9 cellular contexts compared by ENCODE assay signal in the genomic region with DNA sequence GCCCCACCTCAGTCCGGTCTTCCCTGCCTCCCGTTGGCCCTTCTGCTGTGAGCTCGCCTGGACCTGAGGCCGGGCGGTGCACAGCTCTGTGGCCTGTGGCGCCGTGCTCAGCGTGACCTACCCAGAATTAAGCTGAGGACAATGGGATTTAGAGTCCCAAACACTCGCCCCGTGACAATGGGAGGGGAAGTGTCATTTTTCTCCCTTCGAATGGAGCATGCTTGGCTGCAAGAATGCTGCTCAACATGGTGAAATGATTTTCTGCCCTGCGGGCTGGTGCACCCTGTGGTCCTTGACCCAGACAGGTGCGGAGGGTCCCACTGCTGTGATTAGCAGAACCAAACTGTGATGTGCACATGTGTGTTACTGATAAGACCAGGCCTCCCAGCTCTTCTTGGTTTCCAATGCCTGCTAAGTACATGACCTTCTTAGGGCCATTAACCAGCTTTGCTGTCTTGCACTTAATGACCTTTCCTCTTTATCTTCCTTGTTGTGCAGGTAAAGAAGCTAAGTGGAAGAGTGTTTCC. TPM values are rescaled to one million over a fixed set of nuclear protein-coding genes. Genes with fewer than 3 reads are reported as not detected.
A peak's percentile ranks its signal among the peaks of the same experiment; 100 is the strongest.
DNase-seq lines count a peak whose midpoint lies in the region.
"Had no signal": no experiment of that assay in that cellular context is flagged by ENCODE, and none has a peak within 500 bp of the region (broad histone marks: within the 10 kb centered on the region; RNA-seq: fewer than 3 reads in every experiment).

No MANE protein-coding gene starts in this region.

- H3K36me3 ChIP-seq in HUES48 (ENCODE audit: control insufficient read depth, insufficient read depth, low read length) (no peaks in the 10 kb centered on the region), iPS-20b (ENCODE audit: insufficient read depth, low read depth, low read length) (no peaks in the 10 kb centered on the region)

- H3K4me3 ChIP-seq in HUES48 (ENCODE audit: low read depth, low read length), result peak overlapping the region; percentile 73
- H3K4me3 ChIP-seq in iPS-20b (ENCODE audit: low read length), result peak overlapping the region; percentile 83

- H3K9ac ChIP-seq in HUES48 (ENCODE audit: low read depth, low read length) (no peak overlapping the region), iPS-20b (ENCODE audit: low read depth, low read length) (peak overlapping the region; percentile 37; the same call in 1 of the 2 replicates)

- peak overlapping the region; percentile 100 for H3K27ac Mint-ChIP-seq in activated T-helper 2 cell treated with anti-CD3 and anti-CD28 coated beads, Interferon-gamma antibody, Interleukin-2, Interleukin-4, amounts not matched to agents 10 μg/mL and 5 μg/mL and 100 μg/mL, durations not matched to agents 14 hours and 24 hours and 36 hours
- peak overlapping the region; percentile 98 for H3K27ac Mint-ChIP-seq in stimulated activated naive CD8-positive, alpha-beta T cell treated with anti-CD3 and anti-CD28 coated beads, Interleukin-15, Interleukin-2, amounts not matched to agents 100 ng/mL and 50 ng/mL, for 24 hours

- H3K36me3 Mint-ChIP-seq in activated T-helper 2 cell treated with anti-CD3 and anti-CD28 coated beads, Interferon-gamma antibody, Interleukin-2, Interleukin-4, amounts not matched to agents 10 μg/mL and 5 μg/mL and 100 μg/mL, durations not matched to agents 14 hours and 24 hours and 36 hours (ENCODE audit: low read depth), result peaks cover 7% of the 10 kb centered on the region
- H3K36me3 Mint-ChIP-seq in stimulated activated naive CD8-positive, alpha-beta T cell treated with anti-CD3 and anti-CD28 coated beads, Interleukin-15, Interleukin-2, amounts not matched to agents 100 ng/mL and 50 ng/mL, for 24 hours (ENCODE audit: low read depth), result no peaks in the 10 kb centered on the region

- H3K4me1 Mint-ChIP-seq in activated T-helper 2 cell treated with anti-CD3 and anti-CD28 coated beads, Interferon-gamma antibody, Interleukin-2, Interleukin-4, amounts not matched to agents 10 μg/mL and 5 μg/mL and 100 μg/mL, durations not matched to agents 14 hours and 24 hours and 36 hours (ENCODE audit: low read depth), result peaks cover 4% of the 10 kb centered on the region
- H3K4me1 Mint-ChIP-seq in stimulated activated naive CD8-positive, alpha-beta T cell treated with anti-CD3 and anti-CD28 coated beads, Interleukin-15, Interleukin-2, amounts not matched to agents 100 ng/mL and 50 ng/mL, for 24 hours (ENCODE audit: low read depth), result peaks cover 3% of the 10 kb centered on the region

- no peaks in the 10 kb centered on the region for H3K27me3 Mint-ChIP-seq in activated T-helper 2 cell treated with anti-CD3 and anti-CD28 coated beads, Interferon-gamma antibody, Interleukin-2, Interleukin-4, amounts not matched to agents 10 μg/mL and 5 μg/mL and 100 μg/mL, durations not matched to agents 14 hours and 24 hours and 36 hours (ENCODE audit: low read depth)
- H3K27me3 Mint-ChIP-seq in stimulated activated naive CD8-positive, alpha-beta T cell treated with anti-CD3 and anti-CD28 coated beads, Interleukin-15, Interleukin-2, amounts not matched to agents 100 ng/mL and 50 ng/mL, for 24 hours, result no peaks in the 10 kb centered on the region

- H3K27ac ChIP-seq in HUES48 (ENCODE audit: low read depth, low read length) (no peak overlapping the region), iPS-20b (ENCODE audit: low read length) (no peak overlapping the region)

- H3K4me3 Mint-ChIP-seq in activated T-helper 2 cell treated with anti-CD3 and anti-CD28 coated beads, Interferon-gamma antibody, Interleukin-2, Interleukin-4, amounts not matched to agents 10 μg/mL and 5 μg/mL and 100 μg/mL, durations not matched to agents 14 hours and 24 hours and 36 hours (ENCODE audit: low read depth), result peak overlapping the region; percentile 99
- peak overlapping the region; percentile 83 for H3K4me3 Mint-ChIP-seq in stimulated activated naive CD8-positive, alpha-beta T cell treated with anti-CD3 and anti-CD28 coated beads, Interleukin-15, Interleukin-2, amounts not matched to agents 100 ng/mL and 50 ng/mL, for 24 hours

- intact Hi-C loops in activated T-helper 2 cell treated with anti-CD3 and anti-CD28 coated beads, Interferon-gamma antibody, Interleukin-2, Interleukin-4, amounts not matched to agents 10 μg/mL and 5 μg/mL and 100 μg/mL, durations not matched to agents 14 hours and 24 hours and 36 hours (cut with micrococcal nuclease), result loop anchor here (10.0 kb wide), 2 partner anchors 73 to 1153 kb away; partner anchors contain the start of gene MTMR1

- H3K27me3 ChIP-seq in HUES48 (ENCODE audit: control insufficient read depth, insufficient read depth, low read length) (peaks cover 6% of the 10 kb centered on the region), iPS-20b (ENCODE audit: insufficient read depth, low read length) (peaks cover 7% of the 10 kb centered on the region; the same call in 1 of the 2 replicates)

- no peak for DNase-seq in activated T-helper 2 cell treated with anti-CD3 and anti-CD28 coated beads, Interferon-gamma antibody, Interleukin-2, Interleukin-4, amounts not matched to agents 10 μg/mL and 5 μg/mL and 100 μg/mL, durations not matched to agents 14 hours and 24 hours and 36 hours (ENCODE audit: low spot score)
- DNase-seq in foreskin melanocyte (no peak), NCI-H2171 treated with DMSO at 0.1 percent for 48 hours (lab: John Stamatoyannopoulos, UW) (no peak)
- DNase-seq in stimulated activated naive CD4-positive, alpha-beta T cell (lab: John Stamatoyannopoulos, UW), result no peak

- H3K9me3 Mint-ChIP-seq in activated T-helper 2 cell treated with anti-CD3 and anti-CD28 coated beads, Interferon-gamma antibody, Interleukin-2, Interleukin-4, amounts not matched to agents 10 μg/mL and 5 μg/mL and 100 μg/mL, durations not matched to agents 14 hours and 24 hours and 36 hours, result no peaks in the 10 kb centered on the region
- no peaks in the 10 kb centered on the region for H3K9me3 Mint-ChIP-seq in stimulated activated naive CD8-positive, alpha-beta T cell treated with anti-CD3 and anti-CD28 coated beads, Interleukin-15, Interleukin-2, amounts not matched to agents 100 ng/mL and 50 ng/mL, for 24 hours

- H3K4me1 ChIP-seq in HUES48 (ENCODE audit: control insufficient read depth, insufficient read depth, low read length) (peaks cover 3% of the 10 kb centered on the region; the same call in 1 of the 2 replicates), iPS-20b (ENCODE audit: insufficient read depth, low read length) (peaks cover 3% of the 10 kb centered on the region; the same call in 1 of the 2 replicates)

- no peaks in the 10 kb centered on the region; the same call in 1 of the 2 replicates for H3K9me3 ChIP-seq in HUES48 (ENCODE audit: control insufficient read depth, insufficient read depth, low read length)
- no peaks in the 10 kb centered on the region for H3K9me3 ChIP-seq in iPS-20b (ENCODE audit: insufficient read depth, low read depth, low read length)

RNA-seq across cellular contexts. Expression of gene EOLA1, which starts 0.8 kb away (rescaled TPM):
- 25.2 and 28.9 TPM in 2 replicates for total RNA-seq in activated T-helper 2 cell treated with anti-CD3 and anti-CD28 coated beads, Interferon-gamma antibody, Interleukin-2, Interleukin-4, amounts not matched to agents 10 μg/mL and 5 μg/mL and 100 μg/mL, durations not matched to agents 14 hours and 24 hours and 36 hours

RNA-seq across cellular contexts. Expression of gene HSFX3, which starts 8.1 kb away (rescaled TPM):
- 0.27 TPM in 1 of 2 replicates, not detected in the other for total RNA-seq in activated T-helper 2 cell treated with anti-CD3 and anti-CD28 coated beads, Interferon-gamma antibody, Interleukin-2, Interleukin-4, amounts not matched to agents 10 μg/mL and 5 μg/mL and 100 μg/mL, durations not matched to agents 14 hours and 24 hours and 36 hours
- total RNA-seq: M059J, renal cortical epithelial cell had no signal

RNA-seq across cellular contexts. Expression of gene IDS, which starts 36.5 kb away (rescaled TPM):
- 40.4 and 43.7 TPM in 2 replicates for total RNA-seq in activated T-helper 2 cell treated with anti-CD3 and anti-CD28 coated beads, Interferon-gamma antibody, Interleukin-2, Interleukin-4, amounts not matched to agents 10 μg/mL and 5 μg/mL and 100 μg/mL, durations not matched to agents 14 hours and 24 hours and 36 hours

RNA-seq across cellular contexts. Expression of gene MAGEA9B, which starts 45.7 kb away (rescaled TPM):
- not detected in 2 replicates for total RNA-seq in activated T-helper 2 cell treated with anti-CD3 and anti-CD28 coated beads, Interferon-gamma antibody, Interleukin-2, Interleukin-4, amounts not matched to agents 10 μg/mL and 5 μg/mL and 100 μg/mL, durations not matched to agents 14 hours and 24 hours and 36 hours
- total RNA-seq: renal cortical epithelial cell had no signal

RNA-seq across cellular contexts. Expression of gene HSFX2, which starts 53.5 kb away (rescaled TPM):
- 0.23 TPM in 1 of 2 replicates, not detected in the other for total RNA-seq in activated T-helper 2 cell treated with anti-CD3 and anti-CD28 coated beads, Interferon-gamma antibody, Interleukin-2, Interleukin-4, amounts not matched to agents 10 μg/mL and 5 μg/mL and 100 μg/mL, durations not matched to agents 14 hours and 24 hours and 36 hours
- total RNA-seq: renal cortical epithelial cell had no signal
